In genomic region chr1:7060826-7061225, GRCh38 we compare ENCODE assay signal across 18 cellular contexts.
DNase-seq lines count a peak whose midpoint lies in the region; TF ChIP-seq lines count a peak whose summit lies in the region.
"Had no signal": no experiment of that assay in that cellular context is flagged by ENCODE, and none has a peak within 500 bp of the region (broad histone marks: within the 10 kb centered on the region; RNA-seq: fewer than 3 reads in every experiment).

No MANE protein-coding gene starts in this region.

- TF ChIP-seq CTCF in VCaP (conservative IDR thresholded peaks at IDR 0.05) (no peak), nephron (IDR thresholded peaks at IDR 0.05; ENCODE audit: unreplicated experiment in 3 of 3) (no peak), Peyer's patch (IDR thresholded peaks at IDR 0.05) (no peak)

- H3K27ac Mint-ChIP-seq in nephron: peak overlapping the region; percentile 61 to 63 (median 63)
- H3K27ac Mint-ChIP-seq: CD8-positive, alpha-beta T cell; HFFc6 had no signal

- H3K27me3 ChIP-seq in Peyer's patch: no peaks in the 10 kb centered on the region

- DNase-seq in NCI-H2171 treated with DMSO at 0.1 percent for 48 hours (lab: John Stamatoyannopoulos, UW): peak; percentile 39
- DNase-seq in NCI-H2171 (lab: John Stamatoyannopoulos, UW): no peak
- peak; percentile 16 for DNase-seq in superior temporal gyrus (ENCODE audit: extremely low spot score)
- DNase-seq in Peyer's patch: no peak
- no peak for DNase-seq in midbrain (lab: John Stamatoyannopoulos, UW)
- no peak for DNase-seq in NCI-H1105 (lab: John Stamatoyannopoulos, UW)
- DNase-seq: AML-193; Calu3; CD8-positive, alpha-beta T cell; DMS79 treated with DMSO at 0.1 percent for 48 hours; GOT3; H7; HFFc6 had no signal

- H3K4me1 Mint-ChIP-seq in nephron: peaks cover 10% of the 10 kb centered on the region

- H3K27me3 Mint-ChIP-seq in nephron (ENCODE audit: low read depth): peaks cover 40% of the 10 kb centered on the region

- no peak for TF ChIP-seq POLR2A in Peyer's patch (IDR thresholded peaks at IDR 0.05)

- H3K4me3 Mint-ChIP-seq in nephron: no peak overlapping the region
- H3K4me3 Mint-ChIP-seq: CD8-positive, alpha-beta T cell; HFFc6 had no signal

- H3K4me1 ChIP-seq in Peyer's patch: no peaks in the 10 kb centered on the region
- H3K4me1 ChIP-seq: A549 had no signal

- no peaks in the 10 kb centered on the region for H3K36me3 ChIP-seq in Peyer's patch

- no peaks in the 10 kb centered on the region for H3K36me3 Mint-ChIP-seq in nephron (ENCODE audit: low read depth)
- H3K36me3 Mint-ChIP-seq: CD8-positive, alpha-beta T cell had no signal

- H3K4me3 ChIP-seq in Peyer's patch: no peak overlapping the region
- H3K4me3 ChIP-seq: A549, GM12878 had no signal

- H3K27ac ChIP-seq in VCaP (0 out of 2 replicates have a peak overlapping the region, but pooled peaks have one; percentile 5), Peyer's patch (no peak overlapping the region)
- H3K27ac ChIP-seq: 22Rv1, A549 had no signal

- H3K9me3 ChIP-seq in Peyer's patch: no peaks in the 10 kb centered on the region
- H3K9me3 ChIP-seq: A549 had no signal

- peaks cover 6% of the 10 kb centered on the region for H3K9me3 Mint-ChIP-seq in nephron
- H3K9me3 Mint-ChIP-seq: CD8-positive, alpha-beta T cell; HFFc6 had no signal

Comparison
In these comparisons a context has a peak if more than half of its experiments do, and no peak if none do; other contexts are left out.
1. DNase-seq: peak in NCI-H2171 treated with DMSO at 0.1 percent for 48 hours (single experiment) and superior temporal gyrus (single experiment); none in NCI-H2171 (single experiment), Peyer's patch (0 of 3), midbrain (single experiment) and NCI-H1105 (single experiment).